In genomic region chr5:93611900-93612898, GRCh38 we compare ENCODE assay signal across 9 cellular contexts.
DNase-seq lines count a peak whose midpoint lies in the region; ATAC-seq and TF ChIP-seq lines count a peak whose summit lies in the region.
"Had no signal": no experiment of that assay in that cellular context is flagged by ENCODE, and none has a peak within 500 bp of the region (broad histone marks: within the 10 kb centered on the region; RNA-seq: fewer than 3 reads in every experiment).

No MANE protein-coding gene starts in this region.

- peaks cover 55 to 66% of the 10 kb centered on the region in 2 donors for H3K27me3 Mint-ChIP-seq in stimulated activated naive B cell treated with anti-CD40 and anti-IgM and Interleukin-4, amounts not matched to agents 10 μg/mL and 1 μg/mL and 100 μg/mL, for 72 hours

- H3K27ac Mint-ChIP-seq in stimulated activated naive B cell treated with anti-CD40 and anti-IgM and Interleukin-4, amounts not matched to agents 10 μg/mL and 1 μg/mL and 100 μg/mL, for 72 hours, result peak overlapping the region; percentile 11

- no peak overlapping the region for H3K27ac ChIP-seq in RWPE1
- H3K27ac ChIP-seq: HL-60 had no signal

- POLR2A ChIA-PET in RWPE1 (lab: Yijun Ruan, JAX; ENCODE audit: low non-redundant PET), result no interaction called here

- no peak for TF ChIP-seq CTCF in RWPE1 (conservative IDR thresholded peaks at IDR 0.05; ENCODE audit: low read depth)

- peaks cover 14 to 23% of the 10 kb centered on the region in 2 donors for H3K4me1 Mint-ChIP-seq in stimulated activated naive B cell treated with anti-CD40 and anti-IgM and Interleukin-4, amounts not matched to agents 10 μg/mL and 1 μg/mL and 100 μg/mL, for 72 hours

- no peaks in the 10 kb centered on the region for H3K9me3 Mint-ChIP-seq in stimulated activated naive B cell treated with anti-CD40 and anti-IgM and Interleukin-4, amounts not matched to agents 10 μg/mL and 1 μg/mL and 100 μg/mL, for 72 hours

- H3K36me3 Mint-ChIP-seq in stimulated activated naive B cell treated with anti-CD40 and anti-IgM and Interleukin-4, amounts not matched to agents 10 μg/mL and 1 μg/mL and 100 μg/mL, for 72 hours, result peaks cover 0 to 4% of the 10 kb centered on the region in 2 donors

- DNase-seq in activated gamma-delta T cell (lab: John Stamatoyannopoulos, UW), result peak; percentile 7
- no peak for DNase-seq in activated gamma-delta T cell treated with Interleukin-2 at 50 U/mL for 16 hours
- peak; percentile 31 for DNase-seq in RWPE1 (ENCODE audit: low spot score)
- DNase-seq in iPS-NIHi7 (ENCODE audit: extremely low spot score), result peak; percentile 29
- DNase-seq in stimulated activated naive B cell treated with anti-CD40 and anti-IgM and Interleukin-4, amounts not matched to agents 10 μg/mL and 1 μg/mL and 100 μg/mL, for 72 hours, result no peak
- DNase-seq in Ammon's horn (ENCODE audit: low spot score), result no peak
- no peak for DNase-seq in GOT3 (lab: John Stamatoyannopoulos, UW)

- CTCF ChIA-PET in RWPE1 (lab: Yijun Ruan, JAX), result interaction anchor here (0.8 to 1.1 kb wide), 2 partner anchors 9 to 11 kb away, joined by 4 read pairs; no protein-coding TSS in a partner anchor

- peak overlapping the region; percentile 6 to 26 for H3K4me3 Mint-ChIP-seq in stimulated activated naive B cell treated with anti-CD40 and anti-IgM and Interleukin-4, amounts not matched to agents 10 μg/mL and 1 μg/mL and 100 μg/mL, for 72 hours

- ATAC-seq in stimulated activated naive B cell treated with anti-CD40 and anti-IgM and Interleukin-4, amounts not matched to agents 10 μg/mL and 1 μg/mL and 100 μg/mL, for 72 hours (replicated peaks), result no peak
- no peak for ATAC-seq in HG03097 (IDR thresholded peaks at IDR 0.05; ENCODE audit: low FRiP score, unreplicated experiment)

Comparison
In these comparisons a context has a peak if more than half of its experiments do, and no peak if none do; other contexts are left out.
1. DNase-seq: peak in activated gamma-delta T cell (single experiment), RWPE1 (single experiment) and iPS-NIHi7 (single experiment); none in activated gamma-delta T cell treated with Interleukin-2 at 50 U/mL for 16 hours (single experiment), stimulated activated naive B cell treated with anti-CD40 and anti-IgM and Interleukin-4, amounts not matched to agents 10 μg/mL and 1 μg/mL and 100 μg/mL, for 72 hours (single experiment), Ammon's horn (single experiment) and GOT3 (single experiment).